ENCODE assay signal across 14 cellular contexts in the genomic region with DNA sequence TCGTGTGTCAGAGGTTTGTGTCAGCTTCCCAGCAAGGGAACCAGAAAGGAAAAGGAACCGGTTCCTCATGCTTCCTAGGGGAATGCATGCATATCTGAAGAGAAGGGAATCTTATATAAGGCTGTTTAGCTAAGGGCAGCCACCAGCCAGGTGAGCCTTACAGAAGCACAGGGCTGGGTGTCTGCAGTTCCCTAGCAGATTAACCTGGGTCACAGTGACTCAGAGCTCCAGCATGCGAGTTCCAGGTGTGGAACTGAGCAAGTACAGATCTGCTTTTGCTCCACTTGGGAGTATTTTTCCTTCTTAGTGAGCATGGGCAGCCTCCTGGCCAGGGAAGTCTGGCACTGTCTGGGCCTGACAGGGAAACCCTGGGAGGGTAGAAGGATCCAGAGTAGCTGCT. TPM values are rescaled to one million over a fixed set of nuclear protein-coding genes. Genes with fewer than 3 reads are reported as not detected.
A peak's percentile ranks its signal among the peaks of the same experiment; 100 is the strongest.
DNase-seq lines count a peak whose midpoint lies in the region; ATAC-seq and TF ChIP-seq lines count a peak whose summit lies in the region.
"Had no signal": no experiment of that assay in that cellular context is flagged by ENCODE, and none has a peak within 500 bp of the region (broad histone marks: within the 10 kb centered on the region; RNA-seq: fewer than 3 reads in every experiment).

No MANE protein-coding gene starts in this region.

- H3K4me3 ChIP-seq in H7 (ENCODE audit: insufficient read depth, low read depth, low read length) = no peak overlapping the region
- no peak overlapping the region for H3K4me3 ChIP-seq in kidney epithelial cell (ENCODE audit: low read depth, low read length)
- no peak overlapping the region for H3K4me3 ChIP-seq in stomach

- H3K27me3 ChIP-seq in H7 (ENCODE audit: control insufficient read depth, insufficient read depth, low read length) (no peaks in the 10 kb centered on the region), kidney epithelial cell (ENCODE audit: control insufficient read depth, insufficient read depth, low read length) (no peaks in the 10 kb centered on the region), stomach (no peaks in the 10 kb centered on the region)

- no peak for TF ChIP-seq EP300 in stomach (IDR thresholded peaks at IDR 0.05)

- H3K27ac ChIP-seq in angular gyrus (ENCODE audit: low read depth, low read length) = peak overlapping the region; percentile 25
- peak overlapping the region; percentile 50 to 72 (median 69) for H3K27ac ChIP-seq in stomach
- H3K27ac ChIP-seq: HL-60 had no signal

- no peaks in the 10 kb centered on the region for H3K9me3 ChIP-seq in stomach

- peaks cover 15 to 31% (median 20%) of the 10 kb centered on the region in 4 donors for H3K4me1 ChIP-seq in stomach

- no peak for TF ChIP-seq CTCF in kidney epithelial cell (IDR thresholded peaks at IDR 0.05; ENCODE audit: insufficient read depth, low read length, poor library complexity, severe bottlenecking)
- TF ChIP-seq CTCF in stomach (IDR thresholded peaks at IDR 0.05) = no peak

- H3K36me3 ChIP-seq in H7 (replicated peaks; ENCODE audit: control insufficient read depth, insufficient read depth, low read length) (peaks cover 2% of the 10 kb centered on the region), kidney epithelial cell (ENCODE audit: control insufficient read depth, insufficient read depth, low read length) (peaks cover 1% of the 10 kb centered on the region), stomach (peaks cover 8 to 40% (median 34%) of the 10 kb centered on the region in 4 donors)

- intact Hi-C loops in stomach (cut with DNase I; ENCODE audit: low total_unique reads) = no loop called here

- 42 to 69% (median 51%) methylated on average over 3 of the region's 3 CpGs for WGBS in stomach, 5 donors

- TF ChIP-seq POLR2A in stomach (IDR thresholded peaks at IDR 0.05) = no peak

- DNase-seq in H7 (peak; percentile 19), kidney epithelial cell (ENCODE audit: low read depth) (peak; percentile 50), stomach (peak; percentile 53), OCI-M1 (lab: John Stamatoyannopoulos, UW) (no peak)
- no peak for DNase-seq in stimulated activated CD4-positive, alpha-beta T cell treated with anti-CD3 and anti-CD28 coated beads, Interleukin-4, amount 100 ng/mL, for 4 hours
- no peak for DNase-seq in activated CD4-positive, alpha-beta T cell treated with anti-CD3 and anti-CD28 coated beads for 48 hours
- DNase-seq: NCI-H524 treated with DMSO at 0.1 percent for 48 hours had no signal

- no peak for ATAC-seq in GM21381 (IDR thresholded peaks at IDR 0.05; ENCODE audit: unreplicated experiment)

RNA-seq across cellular contexts. Expression of a gene that starts 1.0 kb away (rescaled TPM):
- not detected in 2 replicates for total RNA-seq in H7 (2014; rRNA removed; shearing (Covaris generic))
- total RNA-seq in kidney epithelial cell (0.08 TPM in 1 of 2 replicates, not detected in the other), stomach (not detected)
- 1 to 10 TPM in 1 of 3 donors, under 1 TPM in 2; 0.25 to 9.9 (median 0.68) TPM for polyA plus RNA-seq in stomach
- total RNA-seq: naive thymus-derived CD8-positive, alpha-beta T cell; SK-MEL-5; WTC11 had no signal
- polyA plus RNA-seq: CD14-positive monocyte; naive thymus-derived CD8-positive, alpha-beta T cell had no signal

RNA-seq across cellular contexts. Expression of a gene that starts 12.6 kb away (rescaled TPM):
- total RNA-seq in H7 (2014; rRNA removed; shearing (Covaris generic)) = 0.37 TPM in 1 of 2 replicates, not detected in the other
- total RNA-seq in kidney epithelial cell = 3.4 and 5.1 TPM in 2 replicates
- total RNA-seq in stomach = not detected
- polyA plus RNA-seq in stomach = under 1 TPM in 1 of 3 donors, not detected in 2; 0.38 TPM
- total RNA-seq: naive thymus-derived CD8-positive, alpha-beta T cell had no signal
- polyA plus RNA-seq: CD14-positive monocyte; naive thymus-derived CD8-positive, alpha-beta T cell had no signal

RNA-seq across cellular contexts. Expression of a gene that starts 17.9 kb away (rescaled TPM):
- total RNA-seq in H7 (2014; rRNA removed; shearing (Covaris generic)) = not detected in 2 replicates
- total RNA-seq in kidney epithelial cell (not detected in 2 replicates), stomach (not detected)
- polyA plus RNA-seq in stomach = not detected
- total RNA-seq: naive thymus-derived CD8-positive, alpha-beta T cell; SK-MEL-5; WTC11 had no signal
- polyA plus RNA-seq: CD14-positive monocyte; naive thymus-derived CD8-positive, alpha-beta T cell had no signal

Comparison
In these comparisons a context has a peak if more than half of its experiments do, and no peak if none do; other contexts are left out.
1. DNase-seq: peak in H7 (single experiment), kidney epithelial cell (single experiment) and stomach (single experiment); none in stimulated activated CD4-positive, alpha-beta T cell treated with anti-CD3 and anti-CD28 coated beads, Interleukin-4, amount 100 ng/mL, for 4 hours (0 of 2), OCI-M1 (single experiment) and activated CD4-positive, alpha-beta T cell treated with anti-CD3 and anti-CD28 coated beads for 48 hours (single experiment).